Comparison of ENCODE assay signal across 8 cellular contexts in genomic region chr21:17818158-17819113, GRCh38. TPM values are rescaled to one million over a fixed set of nuclear protein-coding genes. Genes with fewer than 3 reads are reported as not detected.
DNase-seq lines count a peak whose midpoint lies in the region; ATAC-seq, FAIRE-seq and TF ChIP-seq lines count a peak whose summit lies in the region.

No MANE protein-coding gene starts in this region.

- H3K27ac Mint-ChIP-seq in T-helper 17 cell: peak overlapping the region; percentile 97
- peak overlapping the region; percentile 82 to 95 (median 92) for H3K27ac Mint-ChIP-seq in immature natural killer cell

- in situ Hi-C loops in K562 (cut with MboI): no loop called here

- BruUV-seq in K562 (replicated peaks; lab: Mats Ljungman, UMichigan): TSS peak; percentile 42

- peak; percentile 61 for FAIRE-seq in K562 (lab: Jason Lieb, UNC)

- intact Hi-C loops in K562 (cut with micrococcal nuclease): no loop called here

- H3K9me3 ChIP-seq in HUES6 (ENCODE audit: control insufficient read depth, insufficient read depth, low read depth, low read length): no peaks in the 10 kb centered on the region
- no peaks in the 10 kb centered on the region for H3K9me3 ChIP-seq in T-helper 17 cell (ENCODE audit: control insufficient read depth, low read length, poor library complexity, severe bottlenecking)
- H3K9me3 ChIP-seq in K562 (replicated peaks; ENCODE audit: control insufficient read depth, insufficient read depth, low read depth, low read length): no peaks in the 10 kb centered on the region

- peak overlapping the region; percentile 82 for H3K4me2 ChIP-seq in K562 (ENCODE audit: insufficient read depth, low read length)

- peaks cover 16% of the 10 kb centered on the region for H3K79me2 ChIP-seq in K562 (ENCODE audit: control insufficient read depth, insufficient read depth, low read length)

- TF ChIP-seq RAD21 in K562 (CRISPR knock-in tag; conservative IDR thresholded peaks at IDR 0.05 in 1 of 2, IDR thresholded peaks at IDR 0.05 in 1 of 2): no peak

- H3K27me3 ChIP-seq in HUES6 (ENCODE audit: control insufficient read depth, insufficient read depth, low read length) (no peaks in the 10 kb centered on the region), K562 (ENCODE audit: control insufficient read depth in 2 of 2, insufficient read depth in 2 of 2, low read length in 2 of 2) (no peaks in the 10 kb centered on the region)

- H3K4me3 Mint-ChIP-seq in T-helper 17 cell (peak overlapping the region; percentile 93), immature natural killer cell (peak overlapping the region; percentile 85 to 97 (median 94))

- DNase-seq in COR-L47 (lab: John Stamatoyannopoulos, UW): peak; percentile 15
- DNase-seq in T-helper 17 cell: peak; percentile 14 to 28 (median 25)
- DNase-seq in K562 (ENCODE audit: extremely low read depth in 1 of 4, low spot score in 3 of 4): peak in 1 of 4 experiments; percentile 39
- peak; percentile 41 to 47 (median 44) for DNase-seq in immature natural killer cell
- DNase-seq in T1000 (lab: John Stamatoyannopoulos, UW): no peak

- peak overlapping the region; percentile 98 for H2AFZ ChIP-seq in K562 (ENCODE audit: low read depth, low read length)

- no peak for TF ChIP-seq EP300 in K562 (IDR thresholded peaks at IDR 0.05; ENCODE audit: low read length)

- ATAC-seq in GM21367 (IDR thresholded peaks at IDR 0.05; ENCODE audit: unreplicated experiment): peak; percentile 8
- ATAC-seq in T-helper 17 cell: peak; percentile 12
- peak; percentile 63 for ATAC-seq in K562

- H3K36me3 ChIP-seq in HUES6 (ENCODE audit: control insufficient read depth, insufficient read depth, low read length) (peaks cover 31% of the 10 kb centered on the region), K562 (ENCODE audit: control insufficient read depth, insufficient read depth, low read length) (peaks cover 32% of the 10 kb centered on the region; the same call in 2 of the 3 replicates)

- H3K4me1 ChIP-seq in HUES6 (ENCODE audit: control insufficient read depth, insufficient read depth, low read length) (0 out of 2 replicates have a peak, but pooled peaks cover 7% of the 10 kb centered on the region), K562 (replicated peaks in 1 of 2; ENCODE audit: control insufficient read depth in 2 of 2, insufficient read depth in 2 of 2, low read length in 2 of 2) (peaks cover 8 to 9% of the 10 kb centered on the region in 2 experiments; a peak in 3 of 5 replicates)

- CTCF ChIA-PET in K562 (lab: Yijun Ruan, JAX; ENCODE audit: low intra/inter-chr PET ratio): no interaction called here

- peak overlapping the region; percentile 97 for H3K9ac ChIP-seq in HUES6 (ENCODE audit: low read length)
- peak overlapping the region; percentile 91 for H3K9ac ChIP-seq in K562 (ENCODE audit: insufficient read depth in 1 of 2, low read depth in 2 of 2, low read length in 2 of 2)

- H3K4me3 ChIP-seq in HUES6 (ENCODE audit: low read depth, low read length): peak overlapping the region; percentile 78
- H3K4me3 ChIP-seq in K562: peak overlapping the region; percentile 91
- H3K4me3 ChIP-seq in skin epidermis: peak overlapping the region; percentile 80 to 96 (median 89)

- WGBS in K562 (ENCODE audit: insufficient coverage, low coverage, missing lambda C conversion rate): under 1% methylated on average over 43 of the region's 56 CpGs

- no peak for TF ChIP-seq CTCF in K562 (IDR thresholded peaks at IDR 0.05 in 2 of 3, conservative IDR thresholded peaks at IDR 0.05 in 1 of 3; ENCODE audit: insufficient read depth in 2 of 3, low read depth in 1 of 3, low read length in 3 of 3)

- H3K9me3 Mint-ChIP-seq in immature natural killer cell: no peaks in the 10 kb centered on the region

- H3K36me3 Mint-ChIP-seq in T-helper 17 cell (ENCODE audit: low read depth) (peaks cover 5% of the 10 kb centered on the region), immature natural killer cell (peaks cover 0 to 13% (median 3%) of the 10 kb centered on the region in 3 donors)

- TF ChIP-seq POLR2A in K562 (conservative IDR thresholded peaks at IDR 0.05): no peak

- no peaks in the 10 kb centered on the region for H3K9me1 ChIP-seq in K562 (ENCODE audit: control insufficient read depth, insufficient read depth, low read length)

- H3K27ac ChIP-seq in HUES6 (ENCODE audit: low read depth, low read length) (peak overlapping the region; percentile 99), K562 (ENCODE audit: extremely low read depth, low read depth, low read length) (peak overlapping the region; percentile 98), skin epidermis (peak overlapping the region; percentile 63 to 99 (median 96))

- no peaks in the 10 kb centered on the region for H4K20me1 ChIP-seq in K562 (replicated peaks; ENCODE audit: control insufficient read depth, insufficient read depth, low read length)

- POLR2A ChIA-PET in K562 (lab: Yijun Ruan, JAX): interaction anchor here (0.6 to 1.7 kb wide), 5 partner anchors 10 to 83 kb away, joined by 3 to 6 read pairs (median 3); no protein-coding TSS in a partner anchor

- H3K27me3 Mint-ChIP-seq in T-helper 17 cell (no peaks in the 10 kb centered on the region), immature natural killer cell (ENCODE audit: low read depth in 3 of 3) (peaks cover 4 to 13% (median 9%) of the 10 kb centered on the region in 3 donors)

- H3K4me1 Mint-ChIP-seq in T-helper 17 cell (peaks cover 44% of the 10 kb centered on the region), immature natural killer cell (peaks cover 50 to 67% of the 10 kb centered on the region in 2 donors)

TF ChIP-seq in K562, 482 proteins besides CTCF, POLR2A, EP300 and RAD21 (continues in another document):
- TF ChIP-seq SIN3A (IDR thresholded peaks at IDR 0.05; ENCODE audit: borderline replicate concordance in 2 of 2, control insufficient read depth in 1 of 2, low read depth in 2 of 2, low read length in 2 of 2) (peak in 1 of 2 experiments; percentile 16; a peak in 1 of 4 replicates), NUFIP1 (IDR thresholded peaks at IDR 0.05; ENCODE audit: partially characterized antibody) (no peak), RHOXF2B (CRISPR knock-in tag; conservative IDR thresholded peaks at IDR 0.05) (no peak), POLR3G (IDR thresholded peaks at IDR 0.05; ENCODE audit: extremely low read depth, insufficient read length, insufficient replicate concordance) (no peak), ETS2 (tag; IDR thresholded peaks at IDR 0.05; ENCODE audit: borderline replicate concordance, poor library complexity, severe bottlenecking) (no peak), ZNF717 (CRISPR knock-in tag; IDR thresholded peaks at IDR 0.05) (no peak), MAX (CRISPR knock-in tag; IDR thresholded peaks at IDR 0.05) (no peak), KDM2B (CRISPR knock-in tag; IDR thresholded peaks at IDR 0.05) (no peak), ATF1 (CRISPR knock-in tag; IDR thresholded peaks at IDR 0.05) (no peak), ATF1 (tag; IDR thresholded peaks at IDR 0.05) (no peak), ZNF444 (CRISPR knock-in tag; IDR thresholded peaks at IDR 0.05) (no peak), ELF1 (tag; IDR thresholded peaks at IDR 0.05) (peak; percentile 12; the same call in 1 of the 2 replicates), ZBTB33 (CRISPR knock-in tag; IDR thresholded peaks at IDR 0.05) (no peak), CSDE1 (IDR thresholded peaks at IDR 0.05) (no peak)

RNA-seq across cellular contexts. Expression of gene C21orf91, which starts 0.7 kb away (rescaled TPM):
- total RNA-seq in T-helper 17 cell: 10 to 100 TPM; 54.9 to 68.1 TPM
- total RNA-seq in K562 (2011; cell fraction: chromatin; rRNA removed; ENCODE audit: low replicate concordance): 7.9 and 28.0 TPM in 2 replicates
- total RNA-seq in K562 (2011; cell fraction: nucleolus; rRNA removed): 6.0 and 6.8 TPM in 2 replicates
- total RNA-seq in K562 (2011; cell fraction: nucleoplasm; rRNA removed): 18.4 and 28.8 TPM in 2 replicates
- total RNA-seq in K562 (2014; rRNA removed): 7.5 and 10.6 TPM in 2 replicates
- 14.1 and 16.5 TPM in 2 replicates for total RNA-seq in K562 (2014; rRNA removed; fragmentation: Illumina TruSeq; extraction: Trizol)
- total RNA-seq in K562 (2015; rRNA removed; fragmentation: Illumina TruSeq; extraction: Trizol): 11.7 and 14.1 TPM in 2 replicates
- 12.9 and 14.0 TPM in 2 replicates for total RNA-seq in K562 (2021)
- polyA plus RNA-seq in K562 (2011; rRNA removed): 10.2 and 12.1 TPM in 2 replicates
- 2.0 and 3.6 TPM in 2 replicates for polyA plus RNA-seq in K562 (2011; cell fraction: cytosol; rRNA removed)
- 3.6 and 4.6 TPM in 2 replicates for polyA plus RNA-seq in K562 (2011; cell fraction: nucleus; rRNA removed)
- polyA plus RNA-seq in K562 (2012): 5.1 and 9.6 TPM in 2 replicates
- 10.4 and 13.6 TPM in 2 replicates for polyA plus RNA-seq in K562 (2014; fragmentation: Illumina TruSeq; extraction: Trizol)
- polyA plus RNA-seq in K562 (2014; fragmentation: Nextera tagmentation; extraction: Ambion mirVana): 1 to 10 TPM; 3.9 to 4.4 TPM
- polyA plus RNA-seq in K562 (2014; rRNA removed): 7.7 and 7.9 TPM in 2 replicates
- polyA minus RNA-seq in K562 (2011; rRNA and poly(A)+ RNA removed): 24.0 and 27.5 TPM in 2 replicates
- polyA minus RNA-seq in K562 (2011; cell fraction: cytosol; rRNA and poly(A)+ RNA removed): 8.9 and 9.3 TPM in 2 replicates
- polyA minus RNA-seq in K562 (2011; cell fraction: nucleus; rRNA and poly(A)+ RNA removed): 18.7 and 28.2 TPM in 2 replicates
- polyA plus RNA-seq in immature natural killer cell: 10 to 100 TPM; 29.5 to 41.3 (median 39.6) TPM

Comparison
In these comparisons a context has a peak if more than half of its experiments do, and no peak if none do; other contexts are left out.
1. ATAC-seq: peak in every context shown above with its lines; median percentile 63 in K562; 12 in T-helper 17 cell; 8 in GM21367.